ENCODE assay signal across 19 cellular contexts in the genomic region with DNA sequence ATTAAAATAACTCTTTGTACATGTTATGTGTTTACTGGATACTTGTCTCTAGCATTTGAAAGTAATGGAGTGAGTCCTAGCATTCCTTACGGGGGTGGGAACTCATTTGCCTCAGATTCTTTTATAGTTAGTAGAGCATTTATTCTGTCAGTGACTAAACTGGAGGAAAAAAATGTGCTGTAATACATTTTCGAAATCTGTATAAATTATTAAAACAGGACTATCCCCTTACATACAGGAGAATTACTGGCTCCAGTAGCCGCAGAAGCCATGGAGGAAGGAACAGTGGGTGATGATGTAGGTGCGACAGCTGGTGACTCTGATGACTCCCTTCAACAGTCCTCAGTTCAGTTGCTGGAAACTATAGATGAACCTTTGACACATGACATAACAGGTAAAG.
DNase-seq lines count a peak whose midpoint lies in the region; ATAC-seq and TF ChIP-seq lines count a peak whose summit lies in the region.
"Had no signal": no experiment of that assay in that cellular context is flagged by ENCODE, and none has a peak within 500 bp of the region (broad histone marks: within the 10 kb centered on the region; RNA-seq: fewer than 3 reads in every experiment).

No MANE protein-coding gene starts in this region.

- H3K27ac Mint-ChIP-seq in HFFc6 = peak overlapping the region; percentile 80
- H3K27ac Mint-ChIP-seq: neural progenitor cell had no signal

- ATAC-seq in left lung (peak; percentile 38), GM18519 (IDR thresholded peaks at IDR 0.05; ENCODE audit: low FRiP score, unreplicated experiment) (no peak), GM18867 (IDR thresholded peaks at IDR 0.05; ENCODE audit: unreplicated experiment) (no peak)
- ATAC-seq: psoas muscle had no signal

- H3K4me3 Mint-ChIP-seq in HFFc6 = no peak overlapping the region
- H3K4me3 Mint-ChIP-seq: CD4-positive, CD25-positive, alpha-beta regulatory T cell; neural progenitor cell had no signal

- intact Hi-C loops in left lung (cut with DNase I) = no loop called here

- H3K9me3 ChIP-seq in left lung = no peaks in the 10 kb centered on the region
- H3K9me3 ChIP-seq: psoas muscle, spleen had no signal

- H3K27ac ChIP-seq in left lung = no peak overlapping the region
- H3K27ac ChIP-seq: KMS-11, neural progenitor cell, psoas muscle, spleen had no signal

- TF ChIP-seq CTCF in HFFc6 (IDR thresholded peaks at IDR 0.05) (no peak), choroid plexus epithelial cell (conservative IDR thresholded peaks at IDR 0.05; ENCODE audit: low read depth, low read length) (no peak), left lung (IDR thresholded peaks at IDR 0.05) (no peak)

- H3K4me1 ChIP-seq in left lung = no peaks in the 10 kb centered on the region
- H3K4me1 ChIP-seq: neural progenitor cell, psoas muscle, spleen had no signal

- H3K36me3 ChIP-seq in left lung = peaks cover 0 to 89% of the 10 kb centered on the region in 2 donors

- no peaks in the 10 kb centered on the region for H3K9me3 Mint-ChIP-seq in HFFc6
- H3K9me3 Mint-ChIP-seq: CD4-positive, CD25-positive, alpha-beta regulatory T cell; neural progenitor cell had no signal

- H3K27me3 ChIP-seq in left lung = no peaks in the 10 kb centered on the region
- H3K27me3 ChIP-seq: neural progenitor cell, spleen had no signal

- no peaks in the 10 kb centered on the region; the same call in 1 of the 2 replicates for H3K27me3 Mint-ChIP-seq in HFFc6 (ENCODE audit: insufficient read depth)
- H3K27me3 Mint-ChIP-seq: CD4-positive, CD25-positive, alpha-beta regulatory T cell had no signal

- peaks cover 27% of the 10 kb centered on the region for H3K4me1 Mint-ChIP-seq in HFFc6 (ENCODE audit: low read depth)
- H3K4me1 Mint-ChIP-seq: neural progenitor cell had no signal

- DNase-seq in AG08395 (ENCODE audit: low spot score) (peak; percentile 52), HFFc6 (peak; percentile 65), choroid plexus epithelial cell (ENCODE audit: low read depth) (peak; percentile 20), left lung (no peak), mucosa of gallbladder (ENCODE audit: low spot score) (no peak)
- DNase-seq in stimulated activated CD4-positive, alpha-beta T cell treated with anti-CD3 and anti-CD28 coated beads, Interleukin-1b, Interleukin-23, amount 100 ng/mL, for 48 hours = no peak
- DNase-seq: activated CD8-positive, alpha-beta memory T cell treated with anti-CD3 and anti-CD28 coated beads, Interleukin-2, amount 50 U/mL, for 48 hours; activated effector memory CD4-positive, alpha-beta T cell treated with anti-CD3 and anti-CD28 coated beads, Interleukin-2, amount 50 U/mL, for 16 hours; CD4-positive, CD25-positive, alpha-beta regulatory T cell; foreskin melanocyte; NCI-H1092 treated with DMSO at 0.1 percent for 48 hours; NCI-H2029 treated with DMSO at 0.1 percent for 48 hours; NCI-H446; psoas muscle; spleen had no signal

- H3K4me3 ChIP-seq in choroid plexus epithelial cell (ENCODE audit: low read depth, low read length) (no peak overlapping the region), left lung (no peak overlapping the region)
- H3K4me3 ChIP-seq: neural progenitor cell, psoas muscle, spleen had no signal

- peaks cover 28% of the 10 kb centered on the region for H3K36me3 Mint-ChIP-seq in HFFc6 (ENCODE audit: low read depth)

Comparison
In these comparisons a context has a peak if more than half of its experiments do, and no peak if none do; other contexts are left out.
1. DNase-seq: peak in AG08395 (single experiment), HFFc6 (single experiment) and choroid plexus epithelial cell (single experiment); none in left lung (0 of 2), stimulated activated CD4-positive, alpha-beta T cell treated with anti-CD3 and anti-CD28 coated beads, Interleukin-1b, Interleukin-23, amount 100 ng/mL, for 48 hours (single experiment) and mucosa of gallbladder (single experiment).